In the genomic region with DNA sequence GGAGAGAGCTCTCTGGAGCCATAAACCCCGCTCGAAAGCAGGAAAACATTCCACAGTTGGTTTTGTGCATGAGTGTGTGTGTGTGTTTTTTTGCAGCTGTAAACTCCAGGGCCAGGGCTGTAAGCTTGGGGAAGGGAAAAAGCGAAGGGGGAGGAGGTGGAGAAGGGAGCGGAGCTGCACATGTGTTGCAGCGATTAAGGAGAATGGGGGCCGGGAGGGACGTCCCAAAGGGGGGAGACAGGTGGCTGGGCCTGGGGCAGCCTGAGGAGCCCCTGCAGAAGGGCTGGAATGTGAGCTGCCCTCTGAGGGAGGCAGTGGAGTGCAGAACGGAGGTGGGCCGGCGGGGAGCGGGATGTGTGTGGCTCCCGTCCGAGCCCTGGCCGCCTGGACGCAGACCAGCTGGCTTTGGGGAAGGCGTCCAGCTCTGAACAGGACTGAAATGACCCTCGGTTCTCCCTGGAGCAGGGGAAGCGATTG, we compare ENCODE assay signal across 19 cellular contexts. TPM values are rescaled to one million over a fixed set of nuclear protein-coding genes. Genes with fewer than 3 reads are reported as not detected.
DNase-seq lines count a peak whose midpoint lies in the region; ATAC-seq and TF ChIP-seq lines count a peak whose summit lies in the region.
"Had no signal": no experiment of that assay in that cellular context is flagged by ENCODE, and none has a peak within 500 bp of the region (broad histone marks: within the 10 kb centered on the region; RNA-seq: fewer than 3 reads in every experiment).

No MANE protein-coding gene starts in this region.

- no peak for TF ChIP-seq CTCF in smooth muscle cell (IDR thresholded peaks at IDR 0.05; ENCODE audit: borderline replicate concordance, insufficient read depth, poor library complexity, severe bottlenecking)

- H2AFZ ChIP-seq in smooth muscle cell (ENCODE audit: low read depth) = peak overlapping the region; percentile 76

- peak; percentile 49 for DNase-seq in medulla oblongata (ENCODE audit: extremely low spot score)
- no peak for DNase-seq in smooth muscle cell (lab: John Stamatoyannopoulos, UW; ENCODE audit: unreplicated experiment)
- DNase-seq in NCI-H2107 treated with DMSO at 0.1 percent for 48 hours (lab: John Stamatoyannopoulos, UW; ENCODE audit: unreplicated experiment) = no peak
- no peak for DNase-seq in CD1c-positive myeloid dendritic cell (ENCODE audit: extremely low spot score)
- DNase-seq: glutamatergic neuron; GOT3; OCI-M1; stimulated activated CD4-positive, alpha-beta T cell treated with anti-CD3 and anti-CD28 coated beads, Interleukin-2, amount 100 ng/mL, for 48 hours; T-helper 1 cell had no signal

- H3F3A ChIP-seq in smooth muscle cell (ENCODE audit: low read depth) = no peaks in the 10 kb centered on the region

- 58% methylated on average over 18 of the region's 18 CpGs for WGBS in HUES64
- WGBS in smooth muscle cell (ENCODE audit: low lambda C conversion rate) = 54% methylated on average over 17 of the region's 18 CpGs

- peak overlapping the region; percentile 72 for H3K4me2 ChIP-seq in smooth muscle cell

- peak overlapping the region; percentile 9; the same call in 1 of the 2 replicates for H3K9ac ChIP-seq in HUES64 (ENCODE audit: low read depth, low read length)
- H3K9ac ChIP-seq in smooth muscle cell (ENCODE audit: low read depth) = no peak overlapping the region

- H3K4me3 ChIP-seq in HUES64 (ENCODE audit: low read length) (no peak overlapping the region), smooth muscle cell (no peak overlapping the region)

- H4K20me1 ChIP-seq in smooth muscle cell (ENCODE audit: low read depth) = no peaks in the 10 kb centered on the region

- H3K27me3 ChIP-seq in HUES64 (ENCODE audit: insufficient read depth, low read length) = peaks cover 3% of the 10 kb centered on the region; the same call in 1 of the 2 replicates
- H3K27me3 ChIP-seq in smooth muscle cell (ENCODE audit: low read depth) = no peaks in the 10 kb centered on the region

- ATAC-seq in HG02610 (IDR thresholded peaks at IDR 0.05; ENCODE audit: unreplicated experiment) (no peak), GM18519 (IDR thresholded peaks at IDR 0.05; ENCODE audit: low FRiP score, unreplicated experiment) (no peak)
- ATAC-seq: activated T-helper 17 cell treated with anti-CD3 and anti-CD28 coated beads, Interleukin-2, amount 50 U/mL, for 72 hours; stimulated activated memory B cell treated with anti-CD40 and anti-IgM and Interleukin-4, amounts not matched to agents 10 μg/mL and 1 μg/mL and 100 μg/mL, for 72 hours had no signal

- no peaks in the 10 kb centered on the region for H3K9me3 ChIP-seq in HUES64 (ENCODE audit: insufficient read depth, low read depth, low read length)
- no peaks in the 10 kb centered on the region for H3K9me3 ChIP-seq in smooth muscle cell (replicated peaks; ENCODE audit: low read depth)

- no peaks in the 10 kb centered on the region for H3K79me2 ChIP-seq in smooth muscle cell (ENCODE audit: low read depth)

- H3K27ac ChIP-seq in HUES64 (ENCODE audit: low read depth, low read length) (no peak overlapping the region), cingulate gyrus (ENCODE audit: low read depth, low read length) (peak overlapping the region; percentile 84), smooth muscle cell (ENCODE audit: low read depth) (no peak overlapping the region)
- H3K27ac ChIP-seq: C4-2B had no signal

- H3K36me3 ChIP-seq in HUES64 (ENCODE audit: insufficient read depth, low read length) (no peaks in the 10 kb centered on the region), smooth muscle cell (ENCODE audit: low read depth) (no peaks in the 10 kb centered on the region)

- peaks cover 25% of the 10 kb centered on the region for H3K4me1 ChIP-seq in HUES64 (ENCODE audit: insufficient read depth, low read length)
- H3K4me1 ChIP-seq in smooth muscle cell (ENCODE audit: low read depth) = peaks cover 13% of the 10 kb centered on the region

RNA-seq across cellular contexts. Expression of gene MYMK, which starts 2.7 kb away (rescaled TPM):
- polyA plus RNA-seq in HUES64 (2013, experiment 1 of 2) = not detected
- not detected for polyA plus RNA-seq in HUES64 (2013, experiment 2 of 2)
- total RNA-seq in smooth muscle cell = not detected in 2 replicates
- not detected in 2 replicates for polyA plus RNA-seq in smooth muscle cell
- total RNA-seq: activated T-helper 17 cell treated with anti-CD3 and anti-CD28 coated beads, Interleukin-2, amount 50 U/mL, for 72 hours; lower leg skin; M059J; osteocyte had no signal

RNA-seq across cellular contexts. Expression of gene ADAMTSL2, which starts 7.0 kb away (rescaled TPM):
- 0.65 TPM for polyA plus RNA-seq in HUES64 (2013, experiment 1 of 2)
- 1.2 TPM for polyA plus RNA-seq in HUES64 (2013, experiment 2 of 2)
- 8.1 and 8.9 TPM in 2 replicates for total RNA-seq in smooth muscle cell
- 8.9 and 10.5 TPM in 2 replicates for polyA plus RNA-seq in smooth muscle cell
- total RNA-seq: activated T-helper 17 cell treated with anti-CD3 and anti-CD28 coated beads, Interleukin-2, amount 50 U/mL, for 72 hours had no signal

RNA-seq across cellular contexts. Expression of gene SLC2A6, which starts 48.6 kb away (rescaled TPM):
- polyA plus RNA-seq in HUES64 (2013, experiment 1 of 2) = 15.8 TPM
- 13.8 TPM for polyA plus RNA-seq in HUES64 (2013, experiment 2 of 2)
- total RNA-seq in smooth muscle cell = 12.7 and 13.8 TPM in 2 replicates
- polyA plus RNA-seq in smooth muscle cell = 21.0 and 28.3 TPM in 2 replicates
